14 cellular contexts compared by ENCODE assay signal in the genomic region with DNA sequence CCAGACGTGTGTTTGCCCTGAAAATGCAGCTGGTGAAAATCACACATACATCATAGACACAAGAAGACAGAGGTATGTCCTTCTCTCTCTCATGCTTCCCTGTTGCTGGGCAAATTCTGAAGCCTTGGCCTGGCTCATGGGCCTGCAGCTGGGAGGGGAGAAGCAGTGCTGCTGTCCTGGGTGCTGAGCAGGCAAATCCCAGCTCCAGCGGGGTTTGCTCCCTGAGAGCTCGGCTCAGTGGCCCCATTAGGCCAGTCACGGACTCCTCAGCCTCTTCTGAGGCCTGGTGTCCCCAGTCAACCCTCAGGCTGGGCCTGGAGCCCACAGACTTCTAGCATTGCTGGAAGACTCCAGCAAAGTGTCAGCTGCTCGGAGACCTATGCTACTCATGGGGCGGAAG. TPM values are rescaled to one million over a fixed set of nuclear protein-coding genes. Genes with fewer than 3 reads are reported as not detected.
DNase-seq lines count a peak whose midpoint lies in the region; ATAC-seq and TF ChIP-seq lines count a peak whose summit lies in the region.
"Had no signal": no experiment of that assay in that cellular context is flagged by ENCODE, and none has a peak within 500 bp of the region (broad histone marks: within the 10 kb centered on the region; RNA-seq: fewer than 3 reads in every experiment).

No MANE protein-coding gene starts in this region.

- H3F3A ChIP-seq in GM23338 (replicated peaks; ENCODE audit: low read depth), result peaks cover 31% of the 10 kb centered on the region

- H3K4me3 Mint-ChIP-seq in GM23338, result no peak overlapping the region
- H3K4me3 Mint-ChIP-seq: activated naive CD8-positive, alpha-beta T cell treated with anti-CD3 and anti-CD28 coated beads, Interleukin-2, amount 10 ng/mL, durations not matched to agents 7 days and 5 days had no signal

- H3K4me1 ChIP-seq in GM23338 (ENCODE audit: insufficient read depth), result peaks cover 70% of the 10 kb centered on the region
- H3K4me1 ChIP-seq: Caco-2 had no signal

- H4K20me1 ChIP-seq in GM23338 (replicated peaks; ENCODE audit: insufficient read depth), result 0 out of 2 replicates have a peak, but pooled peaks cover 9% of the 10 kb centered on the region

- no peak overlapping the region for H3K27ac ChIP-seq in GM23338 (ENCODE audit: low read depth)

- intact Hi-C loops in sciatic nerve (cut with DNase I), result no loop called here

- no peak overlapping the region for H3K4me2 ChIP-seq in GM23338

- no peaks in the 10 kb centered on the region for H3K79me2 ChIP-seq in GM23338 (replicated peaks; ENCODE audit: insufficient read depth)

- no peak for TF ChIP-seq CTCF in GM23338 (conservative IDR thresholded peaks at IDR 0.05; ENCODE audit: low read depth in 2 of 2)
- no peak for TF ChIP-seq CTCF in epithelial cell of esophagus (IDR thresholded peaks at IDR 0.05; ENCODE audit: insufficient read depth, low read depth, low read length, missing control alignments)

- no peak overlapping the region for H3K27ac Mint-ChIP-seq in GM23338
- H3K27ac Mint-ChIP-seq: activated naive CD8-positive, alpha-beta T cell treated with anti-CD3 and anti-CD28 coated beads, Interleukin-2, amount 10 ng/mL, durations not matched to agents 7 days and 5 days had no signal

- no peaks in the 10 kb centered on the region for H3K36me3 Mint-ChIP-seq in GM23338 (ENCODE audit: low read depth)
- H3K36me3 Mint-ChIP-seq: activated naive CD8-positive, alpha-beta T cell treated with anti-CD3 and anti-CD28 coated beads, Interleukin-2, amount 10 ng/mL, durations not matched to agents 7 days and 5 days had no signal

- ATAC-seq in GM23338 (peak; percentile 14), GM18520 (IDR thresholded peaks at IDR 0.05; ENCODE audit: unreplicated experiment) (no peak), sciatic nerve (no peak)
- ATAC-seq: PC-3 had no signal

- H3K9me3 Mint-ChIP-seq in GM23338, result no peaks in the 10 kb centered on the region
- H3K9me3 Mint-ChIP-seq: activated naive CD8-positive, alpha-beta T cell treated with anti-CD3 and anti-CD28 coated beads, Interleukin-2, amount 10 ng/mL, durations not matched to agents 7 days and 5 days had no signal

- H3K4me1 Mint-ChIP-seq in GM23338, result peaks cover 65% of the 10 kb centered on the region
- H3K4me1 Mint-ChIP-seq: activated naive CD8-positive, alpha-beta T cell treated with anti-CD3 and anti-CD28 coated beads, Interleukin-2, amount 10 ng/mL, durations not matched to agents 7 days and 5 days had no signal

- H3K36me3 ChIP-seq in GM23338 (ENCODE audit: insufficient read depth), result no peaks in the 10 kb centered on the region

- peak; percentile 72 for DNase-seq in GM23338 (ENCODE audit: low spot score)
- DNase-seq in RPMI7951 (ENCODE audit: low read depth), result peak; percentile 17
- peak; percentile 25 for DNase-seq in epithelial cell of esophagus (ENCODE audit: low read depth)
- DNase-seq in myocyte (ENCODE audit: low read depth), result peak; percentile 63
- DNase-seq in NCI-H1105 treated with DMSO at 0.1 percent for 48 hours (lab: John Stamatoyannopoulos, UW), result no peak
- no peak for DNase-seq in NOMO-1 treated with DMSO at 0.1 percent for 48 hours (lab: John Stamatoyannopoulos, UW; ENCODE audit: unreplicated experiment)
- no peak for DNase-seq in sciatic nerve (ENCODE audit: low spot score)
- DNase-seq: activated naive CD8-positive, alpha-beta T cell treated with anti-CD3 and anti-CD28 coated beads, Interleukin-2, amount 10 ng/mL, durations not matched to agents 7 days and 5 days; effector CD4-positive, alpha-beta T cell; NCI-H2029 treated with DMSO at 0.1 percent for 48 hours; PC-3; T-helper 9 cell had no signal

- H3K4me3 ChIP-seq in GM23338 (no peak overlapping the region), epithelial cell of esophagus (ENCODE audit: low read length) (no peak overlapping the region)

- H2AFZ ChIP-seq in GM23338, result no peak overlapping the region

- H3K9me2 ChIP-seq in GM23338 (ENCODE audit: insufficient read depth), result no peaks in the 10 kb centered on the region

- H3K27me3 Mint-ChIP-seq in GM23338 (ENCODE audit: insufficient read depth, low read depth, poor library complexity), result peaks cover 31% of the 10 kb centered on the region

- H3K27me3 ChIP-seq in GM23338 (ENCODE audit: insufficient read depth), result no peaks in the 10 kb centered on the region

TF ChIP-seq in GM23338, 12 proteins besides CTCF, POLR2A, EP300 and RAD21:
- TF ChIP-seq ZNF114 (CRISPR knock-in tag; IDR thresholded peaks at IDR 0.05) (no peak), POLR2AphosphoS5 (IDR thresholded peaks at IDR 0.05; ENCODE audit: low read depth) (no peak), EZH2 (IDR thresholded peaks at IDR 0.05; ENCODE audit: low read depth, unreplicated experiment) (no peak)
- TF ChIP-seq, protein P1, sequence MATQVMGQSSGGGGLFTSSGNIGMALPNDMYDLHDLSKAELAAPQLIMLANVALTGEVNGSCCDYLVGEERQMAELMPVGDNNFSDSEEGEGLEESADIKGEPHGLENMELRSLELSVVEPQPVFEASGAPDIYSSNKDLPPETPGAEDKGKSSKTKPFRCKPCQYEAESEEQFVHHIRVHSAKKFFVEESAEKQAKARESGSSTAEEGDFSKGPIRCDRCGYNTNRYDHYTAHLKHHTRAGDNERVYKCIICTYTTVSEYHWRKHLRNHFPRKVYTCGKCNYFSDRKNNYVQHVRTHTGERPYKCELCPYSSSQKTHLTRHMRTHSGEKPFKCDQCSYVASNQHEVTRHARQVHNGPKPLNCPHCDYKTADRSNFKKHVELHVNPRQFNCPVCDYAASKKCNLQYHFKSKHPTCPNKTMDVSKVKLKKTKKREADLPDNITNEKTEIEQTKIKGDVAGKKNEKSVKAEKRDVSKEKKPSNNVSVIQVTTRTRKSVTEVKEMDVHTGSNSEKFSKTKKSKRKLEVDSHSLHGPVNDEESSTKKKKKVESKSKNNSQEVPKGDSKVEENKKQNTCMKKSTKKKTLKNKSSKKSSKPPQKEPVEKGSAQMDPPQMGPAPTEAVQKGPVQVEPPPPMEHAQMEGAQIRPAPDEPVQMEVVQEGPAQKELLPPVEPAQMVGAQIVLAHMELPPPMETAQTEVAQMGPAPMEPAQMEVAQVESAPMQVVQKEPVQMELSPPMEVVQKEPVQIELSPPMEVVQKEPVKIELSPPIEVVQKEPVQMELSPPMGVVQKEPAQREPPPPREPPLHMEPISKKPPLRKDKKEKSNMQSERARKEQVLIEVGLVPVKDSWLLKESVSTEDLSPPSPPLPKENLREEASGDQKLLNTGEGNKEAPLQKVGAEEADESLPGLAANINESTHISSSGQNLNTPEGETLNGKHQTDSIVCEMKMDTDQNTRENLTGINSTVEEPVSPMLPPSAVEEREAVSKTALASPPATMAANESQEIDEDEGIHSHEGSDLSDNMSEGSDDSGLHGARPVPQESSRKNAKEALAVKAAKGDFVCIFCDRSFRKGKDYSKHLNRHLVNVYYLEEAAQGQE (IDR thresholded peaks at IDR 0.05; ENCODE audit: unreplicated experiment), result peak; percentile 80

RNA-seq across cellular contexts. Expression of gene RHBDL3, which starts 11.7 kb away (rescaled TPM):
- 8.1 and 12.3 TPM in 2 replicates for total RNA-seq in GM23338 (2014; rRNA removed; shearing (Covaris generic))
- polyA plus RNA-seq in GM23338 (2016; fragmentation: Nextera tagmentation; extraction: Ambion mirVana), result 2.0 and 2.3 TPM in 2 replicates
- total RNA-seq in RPMI7951 (2014; rRNA removed; shearing (Covaris generic)), result 0.24 and 0.29 TPM in 2 replicates
- total RNA-seq in myocyte, result 0.16 and 0.36 TPM in 2 replicates
- 0.13 TPM for polyA plus RNA-seq in myocyte (2012)
- 1.1 TPM for total RNA-seq in sciatic nerve
- total RNA-seq: Caco-2, PC-3 had no signal

Comparison
In these comparisons a context has a peak if more than half of its experiments do, and no peak if none do; other contexts are left out.
1. DNase-seq: peak in GM23338 (single experiment), RPMI7951 (single experiment), epithelial cell of esophagus (single experiment) and myocyte (single experiment); none in NCI-H1105 treated with DMSO at 0.1 percent for 48 hours (single experiment), NOMO-1 treated with DMSO at 0.1 percent for 48 hours (single experiment) and sciatic nerve (single experiment).